ENCODE assay signal across 12 cellular contexts in the genomic region with DNA sequence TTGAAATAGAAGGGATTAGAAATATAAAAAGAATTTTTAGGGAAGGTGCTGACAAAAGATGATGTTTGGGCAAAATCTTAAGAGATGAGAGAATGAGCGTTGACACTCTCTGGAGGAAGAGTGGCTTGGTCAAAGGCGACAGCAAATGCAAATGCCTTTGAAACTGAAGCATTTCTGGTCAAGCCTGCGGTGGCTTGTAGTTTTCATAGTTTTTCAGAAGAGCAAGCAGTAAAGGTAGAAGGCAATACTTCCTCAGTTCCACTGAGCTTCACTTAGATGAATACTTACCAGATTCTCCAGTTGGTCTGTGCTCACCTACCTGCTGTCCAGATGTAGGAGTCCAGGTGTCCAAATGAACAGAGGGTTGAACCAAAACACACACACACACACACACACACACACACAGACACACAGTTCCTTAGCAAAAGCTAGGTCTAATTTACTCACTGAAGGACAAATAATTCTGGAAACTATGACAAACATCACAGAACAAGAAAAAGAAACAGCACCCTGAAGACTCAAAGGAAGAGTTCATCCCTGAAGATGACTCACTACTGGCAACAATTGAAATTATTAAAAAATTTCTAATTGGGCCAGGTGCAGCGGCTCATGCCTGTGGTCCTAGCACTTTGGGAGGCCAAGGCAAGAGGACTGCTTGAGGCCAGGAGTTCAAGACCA. TPM values are rescaled to one million over a fixed set of nuclear protein-coding genes. Genes with fewer than 3 reads are reported as not detected.
DNase-seq lines count a peak whose midpoint lies in the region; ATAC-seq and TF ChIP-seq lines count a peak whose summit lies in the region.
"Had no signal": no experiment of that assay in that cellular context is flagged by ENCODE, and none has a peak within 500 bp of the region (broad histone marks: within the 10 kb centered on the region; RNA-seq: fewer than 3 reads in every experiment).

No MANE protein-coding gene starts in this region.

- ATAC-seq in GM18858 (IDR thresholded peaks at IDR 0.05; ENCODE audit: unreplicated experiment) (peak; percentile 58), GM21447 (IDR thresholded peaks at IDR 0.05; ENCODE audit: unreplicated experiment) (peak; percentile 56), HG03196 (IDR thresholded peaks at IDR 0.05; ENCODE audit: unreplicated experiment) (peak; percentile 46), left lobe of liver (no peak)
- ATAC-seq: T-cell had no signal

- no peak overlapping the region for H3K4me3 ChIP-seq in epithelial cell of esophagus (ENCODE audit: low read length)

- DNase-seq in epithelial cell of esophagus (ENCODE audit: low read depth) (peak; percentile 42), hepatic stellate cell (ENCODE audit: low spot score) (no peak), SKM-1 treated with dmso at 0.1 percent for 144 hours (lab: John Stamatoyannopoulos, UW; ENCODE audit: unreplicated experiment) (no peak), left lobe of liver (ENCODE audit: low spot score) (no peak), activated gamma-delta T cell treated with Interleukin-2 at 50 U/mL for 16 hours (no peak)
- DNase-seq: activated gamma-delta T cell; NCI-H526; stimulated activated CD4-positive, alpha-beta T cell treated with anti-CD3 and anti-CD28 coated beads, Interleukin-2, amount 100 ng/mL, for 48 hours; T-cell had no signal

- no peak for TF ChIP-seq CTCF in epithelial cell of esophagus (IDR thresholded peaks at IDR 0.05; ENCODE audit: insufficient read depth, low read depth, low read length, missing control alignments)

RNA-seq across cellular contexts. Expression of gene STK17A, which starts 12.1 kb away (rescaled TPM):
- 2.9 TPM for total RNA-seq in left lobe of liver
